8 cellular contexts compared by ENCODE assay signal in genomic region chr10:104322416-104322782, GRCh38. TPM values are rescaled to one million over a fixed set of nuclear protein-coding genes. Genes with fewer than 3 reads are reported as not detected.
DNase-seq lines count a peak whose midpoint lies in the region; ATAC-seq and TF ChIP-seq lines count a peak whose summit lies in the region.

No MANE protein-coding gene starts in this region.

- peaks cover 82% of the 10 kb centered on the region for H3K4me1 Mint-ChIP-seq in activated naive CD8-positive, alpha-beta T cell treated with anti-CD3 and anti-CD28 coated beads for 36 hours
- H3K4me1 Mint-ChIP-seq in nephron progenitor cell = peaks cover 72% of the 10 kb centered on the region

- peak overlapping the region; percentile 86 for H3K27ac Mint-ChIP-seq in activated naive CD8-positive, alpha-beta T cell treated with anti-CD3 and anti-CD28 coated beads for 36 hours
- H3K27ac Mint-ChIP-seq in nephron progenitor cell = peak overlapping the region; percentile 49

- DNase-seq in activated naive CD8-positive, alpha-beta T cell treated with anti-CD3 and anti-CD28 coated beads for 36 hours = peak; percentile 43
- DNase-seq in nephron progenitor cell (no peak), activated gamma-delta T cell treated with Interleukin-2 at 50 U/mL for 16 hours (no peak), NCI-H1092 (lab: John Stamatoyannopoulos, UW) (no peak), OCI-M2 (lab: John Stamatoyannopoulos, UW; ENCODE audit: unreplicated experiment) (no peak)
- DNase-seq in activated CD4-positive, alpha-beta T cell treated with anti-CD3 and anti-CD28 coated beads for 48 hours = no peak

- H3K27me3 Mint-ChIP-seq in activated naive CD8-positive, alpha-beta T cell treated with anti-CD3 and anti-CD28 coated beads for 36 hours = no peaks in the 10 kb centered on the region
- H3K27me3 Mint-ChIP-seq in nephron progenitor cell (ENCODE audit: low read depth, poor library complexity) = no peaks in the 10 kb centered on the region

- peak overlapping the region; percentile 58 for H3K4me3 Mint-ChIP-seq in activated naive CD8-positive, alpha-beta T cell treated with anti-CD3 and anti-CD28 coated beads for 36 hours
- H3K4me3 Mint-ChIP-seq in nephron progenitor cell = no peak overlapping the region

- no peak for TF ChIP-seq CTCF in nephron progenitor cell (IDR thresholded peaks at IDR 0.05)

- H3K36me3 Mint-ChIP-seq in activated naive CD8-positive, alpha-beta T cell treated with anti-CD3 and anti-CD28 coated beads for 36 hours = peaks cover 29% of the 10 kb centered on the region
- H3K36me3 Mint-ChIP-seq in nephron progenitor cell (ENCODE audit: low read depth) = peaks cover 24% of the 10 kb centered on the region

- peak; percentile 44 for ATAC-seq in GM18520 (IDR thresholded peaks at IDR 0.05; ENCODE audit: unreplicated experiment)
- ATAC-seq in HG03460 (IDR thresholded peaks at IDR 0.05; ENCODE audit: unreplicated experiment) = peak; percentile 36

- H3K9me3 Mint-ChIP-seq in activated naive CD8-positive, alpha-beta T cell treated with anti-CD3 and anti-CD28 coated beads for 36 hours = no peaks in the 10 kb centered on the region
- H3K9me3 Mint-ChIP-seq in nephron progenitor cell = no peaks in the 10 kb centered on the region

RNA-seq across cellular contexts. Expression of gene ITPRIP, which starts 15.9 kb away (rescaled TPM):
- total RNA-seq in activated naive CD8-positive, alpha-beta T cell treated with anti-CD3 and anti-CD28 coated beads for 36 hours = 10 to 100 TPM; 18.8 to 19.4 TPM

RNA-seq across cellular contexts. Expression of gene CFAP58, which starts 31.2 kb away (rescaled TPM):
- total RNA-seq in activated naive CD8-positive, alpha-beta T cell treated with anti-CD3 and anti-CD28 coated beads for 36 hours = under 1 TPM; 0.34 to 0.41 TPM

RNA-seq across cellular contexts. Expression of gene GSTO2, which starts 53.4 kb away (rescaled TPM):
- 1 to 10 TPM; 1.5 to 2.5 TPM for total RNA-seq in activated naive CD8-positive, alpha-beta T cell treated with anti-CD3 and anti-CD28 coated beads for 36 hours
